ENCODE assay signal across 2 cellular contexts in genomic region chr10:61830072-61830845, GRCh38.
A peak's percentile ranks its signal among the peaks of the same experiment; 100 is the strongest.
TF ChIP-seq lines count a peak whose summit lies in the region.

No MANE protein-coding gene starts in this region.

TF ChIP-seq in IMR-90, 13 proteins besides CTCF, POLR2A, EP300 and RAD21:
- TF ChIP-seq CEBPB (IDR thresholded peaks at IDR 0.05; ENCODE audit: low read depth, low read length) (no peak), MAFK (IDR thresholded peaks at IDR 0.05; ENCODE audit: low read depth, low read length) (no peak), RCOR1 (IDR thresholded peaks at IDR 0.05; ENCODE audit: insufficient replicate concordance, low read length) (no peak), MAZ (IDR thresholded peaks at IDR 0.05; ENCODE audit: borderline replicate concordance, low read depth, low read length) (no peak)

TF ChIP-seq in K562, 482 proteins besides CTCF, POLR2A, EP300 and RAD21:
- peak; percentile 52 for TF ChIP-seq RBBP5 (IDR thresholded peaks at IDR 0.05; ENCODE audit: borderline replicate concordance, insufficient read depth, low read length, poor library complexity, severe bottlenecking)
- peak; percentile 22 for TF ChIP-seq PHF20 (IDR thresholded peaks at IDR 0.05; ENCODE audit: partially characterized antibody)
- no peak for TF ChIP-seq MITF (IDR thresholded peaks at IDR 0.05)
- TF ChIP-seq MAZ (CRISPR knock-in tag; conservative IDR thresholded peaks at IDR 0.05 in 1 of 2, IDR thresholded peaks at IDR 0.05 in 1 of 2), result peak in 1 of 2 experiments; percentile 4; a peak in 1 of 4 replicates
- 0 out of 2 replicates have a peak, but pooled peaks have one; percentile 12 for TF ChIP-seq EHMT2 (IDR thresholded peaks at IDR 0.05)
- peak; percentile 6; the same call in 1 of the 2 replicates for TF ChIP-seq GATAD2A (IDR thresholded peaks at IDR 0.05)
- TF ChIP-seq ZNF644 (tag; IDR thresholded peaks at IDR 0.05; ENCODE audit: low read depth), result 0 out of 2 replicates have a peak, but pooled peaks have one; percentile 23
- TF ChIP-seq FOXM1 (IDR thresholded peaks at IDR 0.05; ENCODE audit: low read depth), result no peak
- peak; percentile 67; the same call in 1 of the 2 replicates for TF ChIP-seq FOXM1 (CRISPR knock-in tag; IDR thresholded peaks at IDR 0.05; ENCODE audit: low read depth)
- TF ChIP-seq HNRNPUL1 (IDR thresholded peaks at IDR 0.05; ENCODE audit: low read length), result 0 out of 2 replicates have a peak, but pooled peaks have one; percentile 34
- TF ChIP-seq PHF8 (IDR thresholded peaks at IDR 0.05; ENCODE audit: borderline replicate concordance, low read length), result peak; percentile 16; the same call in 1 of the 2 replicates
- peak; percentile 58; the same call in 1 of the 2 replicates for TF ChIP-seq TAF7 (tag; IDR thresholded peaks at IDR 0.05)
- TF ChIP-seq CHD2 (IDR thresholded peaks at IDR 0.05; ENCODE audit: low read depth, low read length), result 0 out of 2 replicates have a peak, but pooled peaks have one; percentile 11
- peak; percentile 49; the same call in 1 of the 2 replicates for TF ChIP-seq ZNF589 (CRISPR knock-in tag; IDR thresholded peaks at IDR 0.05; ENCODE audit: low read depth)
- no peak for TF ChIP-seq HSF4 (CRISPR knock-in tag; IDR thresholded peaks at IDR 0.05; ENCODE audit: borderline replicate concordance)
- peak; percentile 27 for TF ChIP-seq MXD1 (CRISPR knock-in tag; IDR thresholded peaks at IDR 0.05; ENCODE audit: borderline replicate concordance, poor library complexity, severe bottlenecking)
- peak; percentile 16 for TF ChIP-seq TAF1 (IDR thresholded peaks at IDR 0.05; ENCODE audit: control insufficient read depth, extremely low read depth, insufficient read depth, low read length, severe bottlenecking)
- TF ChIP-seq E2F4 (CRISPR knock-in tag; IDR thresholded peaks at IDR 0.05; ENCODE audit: low read depth), result no peak
- no peak for TF ChIP-seq SRSF3 (IDR thresholded peaks at IDR 0.05; ENCODE audit: insufficient read depth, low read length)
- peak in 1 of 2 experiments; percentile 15; a peak in 1 of 4 replicates for TF ChIP-seq MNT (conservative IDR thresholded peaks at IDR 0.05)
- peak; percentile 63 for TF ChIP-seq ZNF766 (CRISPR knock-in tag; conservative IDR thresholded peaks at IDR 0.05)
